In the genomic region with DNA sequence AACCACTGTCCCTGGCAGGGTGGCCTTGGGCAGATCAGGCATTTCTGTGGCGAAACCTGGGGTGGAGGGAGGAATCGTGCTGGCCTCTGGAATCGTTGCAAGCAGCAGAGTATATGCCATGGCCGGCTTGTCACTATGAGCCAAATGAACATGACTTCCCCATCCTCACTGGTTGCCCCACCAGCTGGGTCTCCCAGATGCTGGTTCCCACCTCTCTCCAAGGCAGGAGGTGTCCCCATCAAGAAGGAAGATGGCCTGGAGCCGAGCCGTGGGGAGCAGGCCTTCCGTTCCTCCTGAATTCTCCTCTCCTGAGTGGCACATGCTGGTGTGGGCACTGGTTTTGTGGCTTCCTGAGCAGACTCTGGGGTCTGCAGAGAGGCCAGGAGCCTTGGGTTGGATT, we compare ENCODE assay signal across 27 cellular contexts.
"Had no signal": no experiment of that assay in that cellular context is flagged by ENCODE, and none has a peak within 500 bp of the region (broad histone marks: within the 10 kb centered on the region; RNA-seq: fewer than 3 reads in every experiment).

No MANE protein-coding gene starts in this region.

- H3K27ac ChIP-seq: brain microvascular endothelial cell, cardiac muscle cell, SJCRH30, VCaP had no signal

- H3K27ac Mint-ChIP-seq: activated CD4-positive, alpha-beta memory T cell treated with anti-CD3 and anti-CD28 coated beads for 36 hours; activated CD4-positive, alpha-beta T cell treated with anti-CD3 and anti-CD28 coated beads, Interleukin-2, amount 10 ng/mL, durations not matched to agents 7 days and 5 days; activated naive CD4-positive, alpha-beta T cell treated with anti-CD3 and anti-CD28 coated beads, Interleukin-2, amount 50 U/mL, for 24 hours; activated T-helper 17 cell treated with anti-CD3 and anti-CD28 coated beads, Interleukin-2, amount 50 U/mL, for 72 hours had no signal

- H3K4me1 ChIP-seq: SJCRH30 had no signal

- DNase-seq: activated CD4-positive, alpha-beta memory T cell treated with anti-CD3 and anti-CD28 coated beads for 36 hours; activated CD4-positive, alpha-beta T cell treated with anti-CD3 and anti-CD28 coated beads, Interleukin-2, amount 10 ng/mL, durations not matched to agents 7 days and 5 days; activated CD4-positive, CD25-positive, alpha-beta regulatory T cell; activated naive CD4-positive, alpha-beta T cell; activated T-cell treated with anti-CD3 and anti-CD28 coated beads for 4 hours; activated T-cell treated with anti-CD3 and anti-CD28 coated beads, Interleukin-2, amount 50 U/mL, for 48 hours; amygdala; brain microvascular endothelial cell; MG63; MV-4-11; NCI-H1092 treated with DMSO at 0.1 percent for 48 hours; NCI-H1417 treated with DMSO at 0.1 percent for 48 hours; NCI-H1694; NCI-H2029; NCI-H2107; NCI-H2171 treated with DMSO at 0.1 percent for 48 hours; NCI-H226; NCI-H526; NCI-H82; SJCRH30; SK-N-SH; T-helper 1 cell had no signal

- H3K36me3 ChIP-seq: brain microvascular endothelial cell, cardiac muscle cell, MG63, SJCRH30 had no signal

- H3K27me3 ChIP-seq: brain microvascular endothelial cell, cardiac muscle cell, MG63 had no signal

- H3K27me3 Mint-ChIP-seq: activated CD4-positive, alpha-beta T cell treated with anti-CD3 and anti-CD28 coated beads, Interleukin-2, amount 10 ng/mL, durations not matched to agents 7 days and 5 days; activated naive CD4-positive, alpha-beta T cell treated with anti-CD3 and anti-CD28 coated beads, Interleukin-2, amount 50 U/mL, for 24 hours; activated T-helper 17 cell treated with anti-CD3 and anti-CD28 coated beads, Interleukin-2, amount 50 U/mL, for 72 hours had no signal

- H3K4me1 Mint-ChIP-seq: activated CD4-positive, alpha-beta T cell treated with anti-CD3 and anti-CD28 coated beads, Interleukin-2, amount 10 ng/mL, durations not matched to agents 7 days and 5 days; activated naive CD4-positive, alpha-beta T cell treated with anti-CD3 and anti-CD28 coated beads, Interleukin-2, amount 50 U/mL, for 24 hours; activated T-helper 17 cell treated with anti-CD3 and anti-CD28 coated beads, Interleukin-2, amount 50 U/mL, for 72 hours had no signal

- H3K9me3 ChIP-seq: SK-N-SH had no signal

- H3K4me3 ChIP-seq: cardiac muscle cell, MG63, SJCRH30 had no signal

- H3K36me3 Mint-ChIP-seq: activated CD4-positive, alpha-beta memory T cell treated with anti-CD3 and anti-CD28 coated beads for 36 hours had no signal

- ATAC-seq: activated T-helper 17 cell treated with anti-CD3 and anti-CD28 coated beads, Interleukin-2, amount 50 U/mL, for 72 hours; Right ventricle myocardium inferior had no signal

- H3K4me3 Mint-ChIP-seq: activated CD4-positive, alpha-beta memory T cell treated with anti-CD3 and anti-CD28 coated beads for 36 hours; activated CD4-positive, alpha-beta T cell treated with anti-CD3 and anti-CD28 coated beads, Interleukin-2, amount 10 ng/mL, durations not matched to agents 7 days and 5 days; activated naive CD4-positive, alpha-beta T cell treated with anti-CD3 and anti-CD28 coated beads, Interleukin-2, amount 50 U/mL, for 24 hours; activated T-helper 17 cell treated with anti-CD3 and anti-CD28 coated beads, Interleukin-2, amount 50 U/mL, for 72 hours had no signal
